Comparison of ENCODE assay signal across 8 cellular contexts in the genomic region with DNA sequence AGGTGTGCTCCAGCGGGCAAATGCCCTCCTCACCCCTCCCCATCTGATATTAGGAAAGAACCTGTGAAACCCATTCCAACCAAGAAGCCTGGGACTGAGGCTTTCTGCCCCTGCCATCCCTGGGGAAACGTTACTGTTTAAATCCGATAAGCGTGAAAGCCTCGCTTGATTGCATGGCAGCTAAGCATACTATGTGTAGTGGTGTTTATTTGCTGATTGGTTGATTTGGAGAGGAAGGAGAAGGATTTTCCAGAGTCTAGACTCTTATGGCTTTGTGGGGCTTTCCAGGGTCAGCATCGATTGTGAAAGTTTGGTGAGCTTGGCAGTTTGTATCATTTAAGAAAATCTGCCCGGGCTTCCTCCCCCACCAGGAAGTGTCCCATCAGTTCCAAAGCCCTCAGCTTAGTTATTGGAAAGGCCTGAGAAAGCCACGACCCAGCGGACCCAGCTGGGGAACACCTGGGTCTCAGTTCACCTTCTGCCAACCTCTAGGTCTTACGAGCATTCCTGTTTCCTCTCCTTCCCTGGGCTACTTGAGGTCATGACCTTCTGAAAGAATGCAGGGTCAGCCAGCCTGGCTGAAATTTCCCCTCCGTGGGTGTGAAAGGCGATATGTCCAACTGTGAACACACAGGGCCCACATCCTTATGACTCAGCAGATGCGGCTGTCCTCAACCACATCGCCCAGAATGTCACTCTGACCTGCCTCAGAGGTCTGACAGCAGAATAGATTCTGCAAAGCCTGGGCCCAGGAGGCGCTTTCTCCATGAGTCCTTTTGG.
DNase-seq lines count a peak whose midpoint lies in the region; ATAC-seq and TF ChIP-seq lines count a peak whose summit lies in the region.

No MANE protein-coding gene starts in this region.

- H3K9me3 Mint-ChIP-seq in central memory CD8-positive, alpha-beta T cell, result no peaks in the 10 kb centered on the region

- H3K27ac Mint-ChIP-seq in central memory CD8-positive, alpha-beta T cell (ENCODE audit: low read depth), result peak overlapping the region; percentile 91

- peaks cover 0 to 19% of the 10 kb centered on the region in 2 donors for H3K4me1 ChIP-seq in right atrium auricular region

- no peak overlapping the region for H3K4me3 ChIP-seq in right atrium auricular region

- intact Hi-C loops in Right ventricle myocardium superior (cut with DNase I), result loop anchor here (10.0 kb wide), 1 partner anchor 168 kb away; no protein-coding TSS in a partner anchor

- H3K27me3 Mint-ChIP-seq in central memory CD8-positive, alpha-beta T cell, result no peaks in the 10 kb centered on the region

- H3K9me3 ChIP-seq in right atrium auricular region, result no peaks in the 10 kb centered on the region

- DNase-seq in Right ventricle myocardium superior, result no peak
- no peak for DNase-seq in right atrium auricular region (ENCODE audit: low spot score)
- DNase-seq in NCI-H226, result peak; percentile 40
- DNase-seq in central memory CD8-positive, alpha-beta T cell (ENCODE audit: low spot score in 2 of 2), result no peak
- DNase-seq in non-pigmented ciliary epithelial cell (ENCODE audit: low read depth), result peak; percentile 60
- DNase-seq in medulla oblongata (ENCODE audit: extremely low spot score), result no peak
- no peak for DNase-seq in hippocampal formation (lab: John Stamatoyannopoulos, UW)

- peaks cover 86% of the 10 kb centered on the region for H3K4me1 Mint-ChIP-seq in central memory CD8-positive, alpha-beta T cell

- ATAC-seq in Right ventricle myocardium superior (ENCODE audit: poor library complexity) (peak; percentile 45), HG02678 (IDR thresholded peaks at IDR 0.05; ENCODE audit: unreplicated experiment) (peak; percentile 74)
- ATAC-seq in central memory CD8-positive, alpha-beta T cell (replicated peaks; ENCODE audit: extremely low read depth, poor library complexity, severe bottlenecking), result no peak

- H3K36me3 ChIP-seq in right atrium auricular region, result no peaks in the 10 kb centered on the region

- H3K36me3 Mint-ChIP-seq in central memory CD8-positive, alpha-beta T cell (ENCODE audit: insufficient read depth), result peaks cover 4% of the 10 kb centered on the region

- peak overlapping the region in 1 of 2 donors; percentile 35 for H3K27ac ChIP-seq in right atrium auricular region

- no peaks in the 10 kb centered on the region for H3K27me3 ChIP-seq in right atrium auricular region

- peak overlapping the region; percentile 51 for H3K4me3 Mint-ChIP-seq in central memory CD8-positive, alpha-beta T cell

- TF ChIP-seq CTCF in right atrium auricular region (IDR thresholded peaks at IDR 0.05), result no peak

Comparison
In these comparisons a context has a peak if more than half of its experiments do, and no peak if none do; other contexts are left out.
1. DNase-seq: peak in NCI-H226 (single experiment) and non-pigmented ciliary epithelial cell (single experiment); none in Right ventricle myocardium superior (single experiment), right atrium auricular region (single experiment), central memory CD8-positive, alpha-beta T cell (0 of 2), medulla oblongata (single experiment) and hippocampal formation (0 of 2).